Comparison of ENCODE assay signal across 28 cellular contexts in genomic region chr12:103247531-103247930, GRCh38.
"Had no signal": no experiment of that assay in that cellular context is flagged by ENCODE, and none has a peak within 500 bp of the region (broad histone marks: within the 10 kb centered on the region; RNA-seq: fewer than 3 reads in every experiment).

No MANE protein-coding gene starts in this region.

- H3K27me3 ChIP-seq: adrenal gland, body of pancreas, esophagus muscularis mucosa, heart right ventricle, stomach, thyroid gland, upper lobe of left lung, vagina had no signal

- DNase-seq: activated CD4-positive, alpha-beta memory T cell treated with anti-CD3 and anti-CD28 coated beads for 36 hours; activated CD4-positive, alpha-beta T cell treated with anti-CD3 and anti-CD28 coated beads, Interleukin-2, amount 10 ng/mL, durations not matched to agents 24 days and 14 days; activated CD4-positive, CD25-positive, alpha-beta regulatory T cell treated with anti-CD3 and anti-CD28 coated beads, Interleukin-2, amount 50 U/mL, for 72 hours; activated CD8-positive, alpha-beta memory T cell treated with anti-CD3 and anti-CD28 coated beads, Interleukin-2, amount 50 U/mL, for 4 hours; activated effector memory CD4-positive, alpha-beta T cell treated with anti-CD3 and anti-CD28 coated beads, Interleukin-2, amount 50 U/mL, for 16 hours; activated naive CD4-positive, alpha-beta T cell treated with anti-CD3 and anti-CD28 coated beads for 36 hours; activated naive CD8-positive, alpha-beta T cell treated with anti-CD3 and anti-CD28 coated beads for 36 hours; activated T-cell treated with anti-CD3 and anti-CD28 coated beads, Interleukin-2, amount 50 U/mL, for 1 hour; adrenal gland; aorta; body of pancreas; cortex of kidney; effector memory CD8-positive, alpha-beta T cell; foreskin melanocyte; heart right ventricle; left ventricle myocardium inferior; posterior cingulate gyrus; right cardiac atrium; stimulated activated CD4-positive, alpha-beta T cell treated with anti-CD3 and anti-CD28 coated beads, Interleukin-15, amount 100 ng/mL, for 24 hours; stimulated activated CD4-positive, alpha-beta T cell treated with anti-CD3 and anti-CD28 coated beads, Interleukin-2, amount 100 ng/mL, for 24 hours; stimulated activated naive B cell treated with anti-CD40 and anti-IgM and Interleukin-4, amounts not matched to agents 10 μg/mL and 1 μg/mL and 100 μg/mL, for 72 hours; stomach; T1000; thyroid gland; upper lobe of left lung; WERI-Rb-1 had no signal

- H3K27ac ChIP-seq: adrenal gland, body of pancreas, esophagus muscularis mucosa, heart right ventricle, left ventricle myocardium inferior, stomach, thyroid gland, upper lobe of left lung, vagina, WERI-Rb-1 had no signal

- ATAC-seq: body of pancreas; effector memory CD8-positive, alpha-beta T cell; heart right ventricle; right cardiac atrium; stimulated activated naive B cell treated with anti-CD40 and anti-IgM and Interleukin-4, amounts not matched to agents 10 μg/mL and 1 μg/mL and 100 μg/mL, for 72 hours had no signal

- H3K4me1 ChIP-seq: adrenal gland, body of pancreas, esophagus muscularis mucosa, heart right ventricle, left ventricle myocardium inferior, thyroid gland, upper lobe of left lung, vagina had no signal
